Comparison of ENCODE assay signal across 21 cellular contexts in genomic region chr10:74439213-74439612, GRCh38.
DNase-seq lines count a peak whose midpoint lies in the region; ATAC-seq lines count a peak whose summit lies in the region.
"Had no signal": no experiment of that assay in that cellular context is flagged by ENCODE, and none has a peak within 500 bp of the region (broad histone marks: within the 10 kb centered on the region; RNA-seq: fewer than 3 reads in every experiment).

No MANE protein-coding gene starts in this region.

- H3K27ac ChIP-seq in mesodermal cell (ENCODE audit: low read depth, low read length, severe bottlenecking): peak overlapping the region; percentile 54
- H3K27ac ChIP-seq: esophagus squamous epithelium, heart left ventricle, neural progenitor cell had no signal

- DNase-seq in EH (ENCODE audit: low read depth) (peak; percentile 21), MV-4-11 (lab: John Stamatoyannopoulos, UW) (peak; percentile 32), amniotic epithelial cell (ENCODE audit: low read depth) (peak; percentile 96), T-helper 1 cell (no peak), UCSD-AML1 (lab: John Stamatoyannopoulos, UW; ENCODE audit: unreplicated experiment) (no peak)
- DNase-seq: activated CD4-positive, alpha-beta T cell treated with anti-CD3 and anti-CD28 coated beads for 36 hours; activated effector memory CD4-positive, alpha-beta T cell treated with Interleukin-2 at 50 U/mL for 16 hours; adrenal gland; EL; esophagus squamous epithelium; heart left ventricle; islet precursor cell; mesendoderm; NCI-H187 treated with DMSO at 0.1 percent for 48 hours; NCI-H510A had no signal

- ATAC-seq in HG03442 (IDR thresholded peaks at IDR 0.05; ENCODE audit: unreplicated experiment): no peak
- ATAC-seq in HG03460 (IDR thresholded peaks at IDR 0.05; ENCODE audit: unreplicated experiment): no peak
- ATAC-seq: activated CD4-positive, alpha-beta T cell treated with anti-CD3 and anti-CD28 coated beads for 36 hours; heart left ventricle; Right ventricle myocardium inferior had no signal

- H3K4me3 ChIP-seq in mesodermal cell (ENCODE audit: extremely low read depth, insufficient read depth, low read length, poor library complexity, severe bottlenecking): no peak overlapping the region
- H3K4me3 ChIP-seq: adrenal gland, esophagus squamous epithelium, HAP-1, heart left ventricle, neural progenitor cell had no signal

- 67 to 83% methylated on average over 1 of the region's 1 CpG for WGBS in mesodermal cell (ENCODE audit: insufficient coverage in 2 of 2), 2 experiments

- H3K4me1 ChIP-seq in mesodermal cell (ENCODE audit: control insufficient read depth, insufficient read depth, low read length, poor library complexity, severe bottlenecking): peaks cover 18% of the 10 kb centered on the region
- H3K4me1 ChIP-seq: neural progenitor cell had no signal

- H3K36me3 ChIP-seq in mesodermal cell (ENCODE audit: control insufficient read depth, insufficient read depth, low read length): peaks cover 7% of the 10 kb centered on the region
- H3K36me3 ChIP-seq: adrenal gland, esophagus squamous epithelium, HAP-1, heart left ventricle, neural progenitor cell had no signal

- no peaks in the 10 kb centered on the region for H3K9me3 ChIP-seq in mesodermal cell (ENCODE audit: control insufficient read depth, low read length)
- H3K9me3 ChIP-seq: adrenal gland, esophagus squamous epithelium, HAP-1, heart left ventricle had no signal

Comparison
In these comparisons a context has a peak if more than half of its experiments do, and no peak if none do; other contexts are left out.
1. DNase-seq: peak in EH (single experiment), MV-4-11 (single experiment) and amniotic epithelial cell (single experiment); none in T-helper 1 cell (0 of 5) and UCSD-AML1 (single experiment).